ENCODE assay signal across 19 cellular contexts in genomic region chr3:106965286-106965685, GRCh38.
DNase-seq lines count a peak whose midpoint lies in the region; ATAC-seq, FAIRE-seq and TF ChIP-seq lines count a peak whose summit lies in the region.
"Had no signal": no experiment of that assay in that cellular context is flagged by ENCODE, and none has a peak within 500 bp of the region (broad histone marks: within the 10 kb centered on the region; RNA-seq: fewer than 3 reads in every experiment).

No MANE protein-coding gene starts in this region.

- H4K5ac ChIP-seq in H9 (ENCODE audit: insufficient read length, low read depth, low read length): no peak overlapping the region

- FAIRE-seq in H54 (lab: Jason Lieb, UNC): no peak
- FAIRE-seq: A549 had no signal

- no peak for TF ChIP-seq POLR2A in H54 (IDR thresholded peaks at IDR 0.05; ENCODE audit: low read depth, low read length)

- no peak overlapping the region for H3K23ac ChIP-seq in H9 (ENCODE audit: insufficient read length, low read depth, low read length)

- no peaks in the 10 kb centered on the region for H3K36me3 ChIP-seq in parathyroid adenoma (ENCODE audit: control insufficient read depth, insufficient read depth, low read length)
- H3K36me3 ChIP-seq: SJCRH30 had no signal

- no peak overlapping the region for H3K18ac ChIP-seq in H9 (ENCODE audit: insufficient read length, low read depth, low read length)

- H4K20me1 ChIP-seq in H9 (ENCODE audit: control insufficient read depth, insufficient read depth, insufficient read length): no peaks in the 10 kb centered on the region

- TF ChIP-seq CTCF in H9 (conservative IDR thresholded peaks at IDR 0.05) (no peak), parathyroid adenoma (IDR thresholded peaks at IDR 0.05) (no peak)

- H3K9ac ChIP-seq in H9 (ENCODE audit: extremely low read depth, insufficient read length, low read length) (no peak overlapping the region), parathyroid adenoma (no peak overlapping the region)

- peaks cover 4% of the 10 kb centered on the region; the same call in 1 of the 2 replicates for H3K4me1 ChIP-seq in H9 (ENCODE audit: insufficient read depth, low read length)
- H3K4me1 ChIP-seq in parathyroid adenoma: peaks cover 16% of the 10 kb centered on the region
- H3K4me1 ChIP-seq: A549 had no signal

- H3K9me3 ChIP-seq in H9 (ENCODE audit: control insufficient read depth, low read depth, low read length) (no peaks in the 10 kb centered on the region), parathyroid adenoma (ENCODE audit: control insufficient read depth, low read length) (no peaks in the 10 kb centered on the region)
- H3K9me3 ChIP-seq: A549, SJCRH30 had no signal

- H3K27ac ChIP-seq in H9 (ENCODE audit: insufficient read length, low read depth, low read length) (no peak overlapping the region), parathyroid adenoma (peak overlapping the region; percentile 2)
- H3K27ac ChIP-seq: A549, C4-2B, RWPE1, SJCRH30 had no signal

- no peak overlapping the region for H3K14ac ChIP-seq in H9 (ENCODE audit: insufficient read depth, low read length)

- H3K79me2 ChIP-seq in H9 (ENCODE audit: insufficient read depth, low read length) (no peaks in the 10 kb centered on the region), parathyroid adenoma (no peaks in the 10 kb centered on the region)

- H2BK5ac ChIP-seq in H9 (ENCODE audit: insufficient read length, low read length): no peak overlapping the region

- peaks cover 15% of the 10 kb centered on the region in 2 experiments for H3K4me1 Mint-ChIP-seq in H9

- no peaks in the 10 kb centered on the region for H3K23me2 ChIP-seq in H9 (ENCODE audit: insufficient read length, low read depth, low read length, poor library complexity, severe bottlenecking)

- no peak overlapping the region for H2BK20ac ChIP-seq in H9 (ENCODE audit: low read depth, low read length, poor library complexity, severe bottlenecking)

- H3K4ac ChIP-seq in H9 (ENCODE audit: low read depth, low read length): no peak overlapping the region

- no peak overlapping the region for H2BK15ac ChIP-seq in H9 (ENCODE audit: low read depth, low read length)

- H3K4me3 ChIP-seq in parathyroid adenoma (ENCODE audit: low read depth, low read length): no peak overlapping the region
- H3K4me3 ChIP-seq: A549, SJCRH30 had no signal

- peaks cover 0 to 5% (median 0%) of the 10 kb centered on the region in 3 experiments; a peak in 1 of 7 replicates for H3K36me3 Mint-ChIP-seq in H9 (ENCODE audit: insufficient read depth in 1 of 3, low read depth in 3 of 3)

- H3K9me3 Mint-ChIP-seq in H9: no peaks in the 10 kb centered on the region; a peak in 2 of 5 replicates

- H3K27ac Mint-ChIP-seq in H9: no peak overlapping the region; a peak in 1 of 7 replicates

- H3K4me2 ChIP-seq in H9 (ENCODE audit: insufficient read depth, insufficient read length, low read length) (no peak overlapping the region), parathyroid adenoma (ENCODE audit: low read length) (no peak overlapping the region)
- H3K4me2 ChIP-seq: A549 had no signal

- no peak overlapping the region for H4K91ac ChIP-seq in H9 (ENCODE audit: insufficient read length, low read depth, low read length)

- H2BK120ac ChIP-seq in H9 (ENCODE audit: low read depth, low read length, poor library complexity, severe bottlenecking): no peak overlapping the region

- no peak overlapping the region for H3T11ph ChIP-seq in H9 (ENCODE audit: low read length)

- H3K79me1 ChIP-seq in H9 (ENCODE audit: insufficient read depth, low read depth, low read length, poor library complexity, severe bottlenecking): no peaks in the 10 kb centered on the region

- no peak overlapping the region for H3K56ac ChIP-seq in H9 (ENCODE audit: insufficient read length, low read depth, low read length)

- H3K27me3 ChIP-seq in H9 (ENCODE audit: insufficient read depth, low read length) (no peaks in the 10 kb centered on the region), parathyroid adenoma (ENCODE audit: control insufficient read depth, insufficient read depth, low read length) (no peaks in the 10 kb centered on the region)
- H3K27me3 ChIP-seq: SJCRH30 had no signal

- no peak overlapping the region for H2BK12ac ChIP-seq in H9 (ENCODE audit: insufficient read length, low read depth, low read length)

- no CpG with 5 or more reads among the region's 3 CpGs for WGBS in H9 (ENCODE audit: extremely low coverage, insufficient read length, low lambda C conversion rate)

- H2AFZ ChIP-seq in H9 (ENCODE audit: low read length): peak overlapping the region; percentile 73
- H2AFZ ChIP-seq in parathyroid adenoma: peak overlapping the region; percentile 17

- no peaks in the 10 kb centered on the region for H3K27me3 Mint-ChIP-seq in H9 (ENCODE audit: low read depth)

- no peak overlapping the region for H3K4me3 Mint-ChIP-seq in H9

- no peak for ATAC-seq in HG03108 (IDR thresholded peaks at IDR 0.05; ENCODE audit: unreplicated experiment)
- ATAC-seq: A549, PC-3 had no signal

- no peak overlapping the region for H4K8ac ChIP-seq in H9 (replicated peaks; ENCODE audit: insufficient read length, low read depth, low read length)

- no peak overlapping the region for H2AK5ac ChIP-seq in H9 (ENCODE audit: insufficient read length, low read length)

- DNase-seq in Ammon's horn (ENCODE audit: low spot score) (peak; percentile 25), H9 (no peak), hippocampal formation (lab: John Stamatoyannopoulos, UW) (peak; percentile 1 to 10), D341Med (ENCODE audit: low spot score) (no peak), H54 (ENCODE audit: insufficient read length, low spot score) (no peak)
- DNase-seq: DMS153, HCEC 1CT, KBM-7, NCI-H1436, NCI-H2081, NCI-H510A, NCI-H774, PC-3, SJCRH30 had no signal

Comparison
In these comparisons a context has a peak if more than half of its experiments do, and no peak if none do; other contexts are left out.
1. DNase-seq: peak in Ammon's horn (single experiment) and hippocampal formation (2 of 2); none in H9 (single experiment), D341Med (single experiment) and H54 (single experiment).